8 cellular contexts compared by ENCODE assay signal in the genomic region with DNA sequence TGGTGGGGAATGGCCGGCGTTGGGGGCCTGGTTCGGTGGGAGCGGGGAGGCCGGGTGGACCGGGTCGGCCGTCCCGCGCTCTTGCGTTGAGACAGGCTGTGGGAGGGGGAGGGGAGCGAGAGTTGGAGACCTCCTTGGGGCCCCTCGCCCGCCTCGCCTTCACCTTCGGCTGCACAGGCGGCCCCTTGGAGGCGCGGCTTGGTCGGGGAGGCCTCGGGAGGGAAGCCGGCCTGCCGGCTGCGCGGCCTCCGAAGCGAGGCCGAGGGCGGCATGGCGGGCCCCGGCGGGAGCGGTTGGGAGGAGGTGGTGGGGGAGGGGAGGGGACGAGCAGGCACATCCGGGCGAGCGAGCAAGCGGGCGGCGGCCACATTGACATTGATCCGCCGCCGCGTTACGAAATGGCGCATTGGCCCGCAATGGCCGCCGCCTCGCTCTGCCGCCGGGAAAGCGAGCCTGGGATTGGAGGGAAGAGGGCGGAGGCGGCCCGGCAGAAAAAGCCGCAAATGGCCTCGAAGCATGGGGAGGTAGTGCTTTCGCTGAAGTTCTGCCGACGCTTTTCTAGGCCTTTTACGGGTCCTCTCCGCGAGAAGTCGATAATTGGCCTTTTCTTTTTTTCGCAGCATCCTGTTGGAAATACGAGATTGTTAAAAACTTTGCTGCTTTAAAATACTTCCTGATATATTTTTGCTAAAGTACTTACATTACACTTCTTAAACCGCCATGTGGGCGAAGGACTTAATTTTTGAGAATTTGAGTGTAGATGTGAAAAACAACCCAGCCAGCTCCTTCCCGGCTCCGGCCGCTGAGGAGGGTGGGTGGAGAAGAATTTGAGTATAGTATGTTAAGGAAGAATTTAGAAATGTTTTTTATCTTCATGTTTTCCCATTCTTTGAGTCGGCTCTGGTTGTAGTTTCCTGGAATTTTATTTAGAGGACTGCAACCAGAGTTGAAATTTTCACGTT. TPM values are rescaled to one million over a fixed set of nuclear protein-coding genes. Genes with fewer than 3 reads are reported as not detected.
A peak's percentile ranks its signal among the peaks of the same experiment; 100 is the strongest.
DNase-seq lines count a peak whose midpoint lies in the region; ATAC-seq and TF ChIP-seq lines count a peak whose summit lies in the region.

No MANE protein-coding gene starts in this region.

- ATAC-seq in HG03442 (IDR thresholded peaks at IDR 0.05; ENCODE audit: unreplicated experiment) (peak; percentile 45), left lung (peak; percentile 80)

- H3K36me3 ChIP-seq in BLaER1 (peaks cover 41% of the 10 kb centered on the region), colonic mucosa (peaks cover 8% of the 10 kb centered on the region), left lung (peaks cover 5 to 41% of the 10 kb centered on the region in 2 donors)

- H3K4me1 ChIP-seq in BLaER1 (peaks cover 29% of the 10 kb centered on the region), colonic mucosa (no peaks in the 10 kb centered on the region), left lung (peaks cover 22 to 58% of the 10 kb centered on the region in 2 donors)

- H3K27me3 ChIP-seq in BLaER1 (no peaks in the 10 kb centered on the region), colonic mucosa (no peaks in the 10 kb centered on the region), left lung (no peaks in the 10 kb centered on the region)

- DNase-seq in GM19240 (ENCODE audit: insufficient read length, low spot score) (peak; percentile 36), NCI-H524 (lab: John Stamatoyannopoulos, UW) (peak; percentile 77 to 78), colonic mucosa (peak; percentile 94), left lung (peak; percentile 93 to 97)
- peak; percentile 96 for DNase-seq in activated CD4-positive, alpha-beta T cell treated with anti-CD3 and anti-CD28 coated beads for 48 hours
- peak; percentile 93 to 95 for DNase-seq in stimulated activated CD4-positive, alpha-beta T cell treated with anti-CD3 and anti-CD28 coated beads, Interleukin-2, amount 100 ng/mL, for 24 hours

- H3K9me3 ChIP-seq in BLaER1 (no peaks in the 10 kb centered on the region), colonic mucosa (no peaks in the 10 kb centered on the region), left lung (no peaks in the 10 kb centered on the region)

- intact Hi-C loops in colonic mucosa (cut with DNase I) = no loop called here
- intact Hi-C loops in left lung (cut with DNase I) = loop anchor here in 1 of 2 donors (5.0 kb wide), 1 partner anchor 49 kb away; a partner anchor contains a TSS

- no peak for TF ChIP-seq CTCF in colonic mucosa (IDR thresholded peaks at IDR 0.05)
- TF ChIP-seq CTCF in left lung (IDR thresholded peaks at IDR 0.05) = no peak

- peak overlapping the region; percentile 86 for H3K4me2 ChIP-seq in BLaER1

- H3K9ac ChIP-seq in BLaER1 (peak overlapping the region; percentile 100), colonic mucosa (ENCODE audit: low read depth in 2 of 2, low read length in 2 of 2) (peak overlapping the region; percentile 96 to 100)

- peak overlapping the region; percentile 85 for H3K4me3 ChIP-seq in BLaER1
- peak overlapping the region; percentile 81 for H3K4me3 ChIP-seq in colonic mucosa
- H3K4me3 ChIP-seq in left lung = peak overlapping the region; percentile 85

- peaks cover 54% of the 10 kb centered on the region for H4K20me1 ChIP-seq in BLaER1

- H3K27ac ChIP-seq in BLaER1 (peak overlapping the region; percentile 100), colonic mucosa (peak overlapping the region; percentile 100), left lung (peak overlapping the region; percentile 100)

RNA-seq across cellular contexts. Expression of a gene that starts 0.6 kb away (rescaled TPM):
- total RNA-seq in colonic mucosa = 100 to 1,000 TPM; 147 to 278 TPM
- 100 to 1,000 TPM; 151 to 180 TPM for total RNA-seq in left lung

RNA-seq across cellular contexts. Expression of a gene that starts 51.4 kb away (rescaled TPM):
- total RNA-seq in colonic mucosa (10 to 100 TPM; 81.5 to 87.6 TPM), left lung (100 to 1,000 TPM in 1 of 2 donors, 10 to 100 TPM in 1; 98.4 to 104 TPM)

Comparison
In these comparisons a context has a peak if more than half of its experiments do, and no peak if none do; other contexts are left out.
1. Peak in every context shown above with its lines: DNase-seq, ATAC-seq, H3K4me3 ChIP-seq and H3K27ac ChIP-seq.
2. DNase-seq: peak in every context shown above with its lines; median percentile 96 in activated CD4-positive, alpha-beta T cell treated with anti-CD3 and anti-CD28 coated beads for 48 hours; 95 in left lung; 94 in colonic mucosa; 94 in stimulated activated CD4-positive, alpha-beta T cell treated with anti-CD3 and anti-CD28 coated beads, Interleukin-2, amount 100 ng/mL, for 24 hours; 78 in NCI-H524; 36 in GM19240.